Comparison of ENCODE assay signal across 27 cellular contexts in genomic region chr16:81014672-81015071, GRCh38. TPM values are rescaled to one million over a fixed set of nuclear protein-coding genes. Genes with fewer than 3 reads are reported as not detected.
A peak's percentile ranks its signal among the peaks of the same experiment; 100 is the strongest.
DNase-seq lines count a peak whose midpoint lies in the region; ATAC-seq, FAIRE-seq and TF ChIP-seq lines count a peak whose summit lies in the region.
"Had no signal": no experiment of that assay in that cellular context is flagged by ENCODE, and none has a peak within 500 bp of the region (broad histone marks: within the 10 kb centered on the region; RNA-seq: fewer than 3 reads in every experiment).

No MANE protein-coding gene starts in this region.

- no peak overlapping the region for H3K9ac ChIP-seq in kidney (ENCODE audit: low read length in 2 of 2)
- H3K9ac ChIP-seq: BLaER1 treated with 17β-estradiol and CSF1 and Interleukin-3, amounts not matched to agents 10 nM and 100 nM had no signal

- H3K27ac ChIP-seq in kidney (ENCODE audit: low read depth in 2 of 2, low read length in 2 of 2) = no peak overlapping the region
- H3K27ac ChIP-seq: BLaER1 treated with 17β-estradiol and CSF1 and Interleukin-3, amounts not matched to agents 10 nM and 100 nM; PC-9; SJCRH30 had no signal

- H3K36me3 Mint-ChIP-seq in activated T-cell treated with anti-CD3 and anti-CD28 coated beads, Interleukin-2, amount 50 U/mL, for 4 hours (ENCODE audit: insufficient read depth) = peaks cover 31% of the 10 kb centered on the region
- H3K36me3 Mint-ChIP-seq in activated T-helper 17 cell treated with anti-CD3 and anti-CD28 coated beads, Interleukin-2, amount 50 U/mL, for 72 hours (ENCODE audit: low read depth) = peaks cover 95% of the 10 kb centered on the region

- H3K4me1 ChIP-seq in kidney (ENCODE audit: control insufficient read depth in 1 of 2, insufficient read depth in 1 of 2, low read depth in 1 of 2, low read length in 2 of 2) = no peaks in the 10 kb centered on the region
- H3K4me1 ChIP-seq: BLaER1 treated with 17β-estradiol and CSF1 and Interleukin-3, amounts not matched to agents 10 nM and 100 nM; SJCRH30 had no signal

- H3K27ac Mint-ChIP-seq in activated T-helper 17 cell treated with anti-CD3 and anti-CD28 coated beads, Interleukin-2, amount 50 U/mL, for 72 hours = peak overlapping the region; percentile 38
- H3K27ac Mint-ChIP-seq: CD4-positive, alpha-beta T cell had no signal

- H3K9me3 ChIP-seq in kidney (ENCODE audit: control insufficient read depth in 1 of 2, low read length in 2 of 2) = no peaks in the 10 kb centered on the region
- H3K9me3 ChIP-seq: BLaER1 treated with 17β-estradiol and CSF1 and Interleukin-3, amounts not matched to agents 10 nM and 100 nM; SJCRH30 had no signal

- no peak overlapping the region for H3K4me3 Mint-ChIP-seq in activated T-cell treated with anti-CD3 and anti-CD28 coated beads, Interleukin-2, amount 50 U/mL, for 4 hours
- H3K4me3 Mint-ChIP-seq in activated T-helper 17 cell treated with anti-CD3 and anti-CD28 coated beads, Interleukin-2, amount 50 U/mL, for 72 hours = no peak overlapping the region
- H3K4me3 Mint-ChIP-seq: CD4-positive, alpha-beta T cell had no signal

- H3K9me3 Mint-ChIP-seq in activated T-cell treated with anti-CD3 and anti-CD28 coated beads, Interleukin-2, amount 50 U/mL, for 4 hours = no peaks in the 10 kb centered on the region
- no peaks in the 10 kb centered on the region for H3K9me3 Mint-ChIP-seq in activated T-helper 17 cell treated with anti-CD3 and anti-CD28 coated beads, Interleukin-2, amount 50 U/mL, for 72 hours
- H3K9me3 Mint-ChIP-seq: CD4-positive, alpha-beta T cell had no signal

- H3K4me3 ChIP-seq in kidney (ENCODE audit: low read length in 2 of 2) = no peak overlapping the region
- H3K4me3 ChIP-seq: BLaER1 treated with 17β-estradiol and CSF1 and Interleukin-3, amounts not matched to agents 10 nM and 100 nM; PC-9; SJCRH30 had no signal

- H3K36me3 ChIP-seq in kidney (ENCODE audit: control insufficient read depth in 1 of 2, insufficient read depth in 2 of 2, low read length in 2 of 2) = peaks cover 0 to 10% of the 10 kb centered on the region in 2 donors

- FAIRE-seq in kidney (lab: Jason Lieb, UNC) = no peak
- FAIRE-seq: A204.1, G401.6, GM12891, H1 had no signal

- intact Hi-C loops in kidney (cut with DNase I) = no loop called here

- DNase-seq in activated T-cell treated with anti-CD3 and anti-CD28 coated beads, Interleukin-2, amount 50 U/mL, for 4 hours = no peak
- DNase-seq in activated T-cell treated with anti-CD3 and anti-CD28 coated beads for 4 hours (no peak), NCI-H187 treated with DMSO at 0.1 percent for 48 hours (lab: John Stamatoyannopoulos, UW) (no peak), kidney (no peak)
- DNase-seq: AML-193; CD4-positive, alpha-beta T cell; COR-L47; KBM-7; MV-4-11; NCI-H1105; NCI-H1436 treated with DMSO at 0.1 percent for 48 hours; NCI-H2029; NCI-H446; NCI-H524 treated with DMSO at 0.1 percent for 48 hours; NCI-H774; PC-9; SJCRH30 had no signal

- no peak for TF ChIP-seq CTCF in kidney (IDR thresholded peaks at IDR 0.05; ENCODE audit: borderline replicate concordance, extremely low read depth, insufficient read depth)

- ATAC-seq in activated T-cell treated with anti-CD3 and anti-CD28 coated beads, Interleukin-2, amount 50 U/mL, for 4 hours = peak; percentile 10 to 30
- ATAC-seq in HG03025 (IDR thresholded peaks at IDR 0.05; ENCODE audit: low FRiP score, unreplicated experiment) = peak; percentile 56
- peak; percentile 74 for ATAC-seq in activated T-helper 17 cell treated with anti-CD3 and anti-CD28 coated beads, Interleukin-2, amount 50 U/mL, for 72 hours (replicated peaks)
- ATAC-seq in HG02610 (IDR thresholded peaks at IDR 0.05; ENCODE audit: unreplicated experiment) = no peak
- ATAC-seq: HCT116, Right ventricle myocardium inferior had no signal

- peaks cover 3% of the 10 kb centered on the region for H3K4me1 Mint-ChIP-seq in activated T-cell treated with anti-CD3 and anti-CD28 coated beads, Interleukin-2, amount 50 U/mL, for 4 hours (ENCODE audit: low read depth)
- H3K4me1 Mint-ChIP-seq in activated T-helper 17 cell treated with anti-CD3 and anti-CD28 coated beads, Interleukin-2, amount 50 U/mL, for 72 hours = peaks cover 8% of the 10 kb centered on the region

- no peaks in the 10 kb centered on the region for H3K27me3 Mint-ChIP-seq in activated T-cell treated with anti-CD3 and anti-CD28 coated beads, Interleukin-2, amount 50 U/mL, for 4 hours (ENCODE audit: low read depth)
- H3K27me3 Mint-ChIP-seq in activated T-helper 17 cell treated with anti-CD3 and anti-CD28 coated beads, Interleukin-2, amount 50 U/mL, for 72 hours = no peaks in the 10 kb centered on the region
- H3K27me3 Mint-ChIP-seq: CD4-positive, alpha-beta T cell had no signal

RNA-seq across cellular contexts. Expression of gene CENPN, which starts 7.7 kb away (rescaled TPM):
- total RNA-seq in activated T-cell treated with anti-CD3 and anti-CD28 coated beads, Interleukin-2, amount 50 U/mL, for 4 hours = 10 to 100 TPM; 36.0 to 43.4 (median 42.4) TPM
- 10 to 100 TPM; 34.1 to 51.0 TPM for total RNA-seq in activated T-helper 17 cell treated with anti-CD3 and anti-CD28 coated beads, Interleukin-2, amount 50 U/mL, for 72 hours
- 4.1 TPM for total RNA-seq in kidney
- polyA plus RNA-seq in kidney (ENCODE audit: insufficient read depth, low read depth, low replicate concordance) = 2.0 TPM

RNA-seq across cellular contexts. Expression of gene CMC2, which starts 8.0 kb away (rescaled TPM):
- total RNA-seq in activated T-cell treated with anti-CD3 and anti-CD28 coated beads, Interleukin-2, amount 50 U/mL, for 4 hours = 100 to 1,000 TPM; 106 to 112 (median 109) TPM
- total RNA-seq in activated T-helper 17 cell treated with anti-CD3 and anti-CD28 coated beads, Interleukin-2, amount 50 U/mL, for 72 hours = 100 to 1,000 TPM in 1 of 2 donors, 10 to 100 TPM in 1; 78.8 to 138 TPM
- 33.4 TPM for total RNA-seq in kidney
- polyA plus RNA-seq in kidney (ENCODE audit: insufficient read depth, low read depth, low replicate concordance) = 146 TPM

RNA-seq across cellular contexts. Expression of gene ATMIN, which starts 21.0 kb away (rescaled TPM):
- 10 to 100 TPM; 27.2 to 30.2 (median 29.3) TPM for total RNA-seq in activated T-cell treated with anti-CD3 and anti-CD28 coated beads, Interleukin-2, amount 50 U/mL, for 4 hours
- total RNA-seq in activated T-helper 17 cell treated with anti-CD3 and anti-CD28 coated beads, Interleukin-2, amount 50 U/mL, for 72 hours = 10 to 100 TPM; 14.3 to 20.6 TPM
- 31.3 TPM for total RNA-seq in kidney
- polyA plus RNA-seq in kidney (ENCODE audit: insufficient read depth, low read depth, low replicate concordance) = 18.0 TPM
